ENCODE assay signal across 3 cellular contexts in the genomic region with DNA sequence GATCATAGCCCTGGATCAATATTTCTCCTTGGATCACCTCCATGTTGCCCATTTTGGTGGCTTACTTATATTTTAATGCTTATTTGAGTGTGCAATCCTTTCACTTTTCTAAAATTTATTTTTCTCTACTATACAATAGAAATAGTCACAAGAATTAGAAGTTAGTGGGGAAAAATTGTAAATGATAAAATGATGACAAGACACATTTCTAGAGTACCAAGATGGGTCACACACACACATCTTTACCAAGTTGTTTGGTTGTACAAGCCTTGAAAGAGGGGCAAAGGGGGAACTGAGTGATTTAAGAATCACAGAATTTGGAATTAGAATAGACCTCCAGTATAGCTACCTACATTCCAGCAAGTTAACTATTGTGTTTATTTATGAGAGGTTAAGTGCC.
TF ChIP-seq lines count a peak whose summit lies in the region.

No MANE protein-coding gene starts in this region.

TF ChIP-seq in A549, 52 proteins besides CTCF, POLR2A, EP300 and RAD21:
- TF ChIP-seq MAFK (IDR thresholded peaks at IDR 0.05; ENCODE audit: partially characterized antibody) = peak; percentile 86
- TF ChIP-seq MYC (IDR thresholded peaks at IDR 0.05; ENCODE audit: borderline replicate concordance, low read length) = no peak
TF ChIP-seq in A549: peak in this region for 1.

TF ChIP-seq in IMR-90, 13 proteins besides CTCF, POLR2A, EP300 and RAD21:
- TF ChIP-seq MAZ (IDR thresholded peaks at IDR 0.05; ENCODE audit: borderline replicate concordance, low read depth, low read length) (no peak), MAFK (IDR thresholded peaks at IDR 0.05; ENCODE audit: low read depth, low read length) (peak; percentile 93), NFE2L2 (IDR thresholded peaks at IDR 0.05; ENCODE audit: low read depth, low read length) (no peak)
- TF ChIP-seq, protein P1, sequence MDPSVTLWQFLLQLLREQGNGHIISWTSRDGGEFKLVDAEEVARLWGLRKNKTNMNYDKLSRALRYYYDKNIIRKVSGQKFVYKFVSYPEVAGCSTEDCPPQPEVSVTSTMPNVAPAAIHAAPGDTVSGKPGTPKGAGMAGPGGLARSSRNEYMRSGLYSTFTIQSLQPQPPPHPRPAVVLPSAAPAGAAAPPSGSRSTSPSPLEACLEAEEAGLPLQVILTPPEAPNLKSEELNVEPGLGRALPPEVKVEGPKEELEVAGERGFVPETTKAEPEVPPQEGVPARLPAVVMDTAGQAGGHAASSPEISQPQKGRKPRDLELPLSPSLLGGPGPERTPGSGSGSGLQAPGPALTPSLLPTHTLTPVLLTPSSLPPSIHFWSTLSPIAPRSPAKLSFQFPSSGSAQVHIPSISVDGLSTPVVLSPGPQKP (IDR thresholded peaks at IDR 0.05; ENCODE audit: borderline replicate concordance, low read depth, low read length) = no peak
- TF ChIP-seq, protein P2, sequence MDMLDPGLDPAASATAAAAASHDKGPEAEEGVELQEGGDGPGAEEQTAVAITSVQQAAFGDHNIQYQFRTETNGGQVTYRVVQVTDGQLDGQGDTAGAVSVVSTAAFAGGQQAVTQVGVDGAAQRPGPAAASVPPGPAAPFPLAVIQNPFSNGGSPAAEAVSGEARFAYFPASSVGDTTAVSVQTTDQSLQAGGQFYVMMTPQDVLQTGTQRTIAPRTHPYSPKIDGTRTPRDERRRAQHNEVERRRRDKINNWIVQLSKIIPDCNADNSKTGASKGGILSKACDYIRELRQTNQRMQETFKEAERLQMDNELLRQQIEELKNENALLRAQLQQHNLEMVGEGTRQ (IDR thresholded peaks at IDR 0.05; ENCODE audit: low read depth, low read length) = no peak

TF ChIP-seq in H1, 55 proteins besides CTCF, POLR2A, EP300 and RAD21:
- no peak for TF ChIP-seq BCL11A (IDR thresholded peaks at IDR 0.05; ENCODE audit: low read depth in 2 of 2, low read length in 2 of 2)
- TF ChIP-seq, protein P3, sequence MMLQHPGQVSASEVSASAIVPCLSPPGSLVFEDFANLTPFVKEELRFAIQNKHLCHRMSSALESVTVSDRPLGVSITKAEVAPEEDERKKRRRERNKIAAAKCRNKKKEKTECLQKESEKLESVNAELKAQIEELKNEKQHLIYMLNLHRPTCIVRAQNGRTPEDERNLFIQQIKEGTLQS (IDR thresholded peaks at IDR 0.05; ENCODE audit: insufficient read depth, low read depth, low read length) = no peak
- TF ChIP-seq, protein P4, sequence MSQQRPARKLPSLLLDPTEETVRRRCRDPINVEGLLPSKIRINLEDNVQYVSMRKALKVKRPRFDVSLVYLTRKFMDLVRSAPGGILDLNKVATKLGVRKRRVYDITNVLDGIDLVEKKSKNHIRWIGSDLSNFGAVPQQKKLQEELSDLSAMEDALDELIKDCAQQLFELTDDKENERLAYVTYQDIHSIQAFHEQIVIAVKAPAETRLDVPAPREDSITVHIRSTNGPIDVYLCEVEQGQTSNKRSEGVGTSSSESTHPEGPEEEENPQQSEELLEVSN (IDR thresholded peaks at IDR 0.05) = no peak
- TF ChIP-seq HDAC2 (IDR thresholded peaks at IDR 0.05; ENCODE audit: borderline replicate concordance in 1 of 2, low read depth in 2 of 2, low read length in 2 of 2) = no peak
- TF ChIP-seq TEAD4 (IDR thresholded peaks at IDR 0.05; ENCODE audit: low read depth, low read length) = no peak
- TF ChIP-seq MAFK (IDR thresholded peaks at IDR 0.05; ENCODE audit: low read depth, low read length) = peak; percentile 34; the same call in 1 of the 2 replicates
